17 cellular contexts compared by ENCODE assay signal in the genomic region with DNA sequence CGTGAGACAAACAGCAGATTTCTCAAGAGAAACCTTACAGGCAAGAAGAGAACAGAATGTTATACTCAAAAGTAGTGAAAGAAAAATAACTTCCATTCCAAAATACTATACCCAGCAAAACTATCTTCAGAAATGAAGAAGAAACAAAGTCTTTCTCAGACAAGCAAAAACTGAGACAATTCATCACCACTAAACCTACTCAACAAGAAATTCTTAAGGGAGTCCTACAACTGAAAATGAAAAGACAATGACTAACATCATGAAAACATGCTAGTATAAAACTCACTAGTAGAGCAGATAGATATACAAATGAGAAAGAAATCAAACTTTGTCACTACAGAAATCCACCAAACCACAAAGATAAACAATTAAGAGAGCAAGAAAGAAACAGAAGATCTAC.
"Had no signal": no experiment of that assay in that cellular context is flagged by ENCODE, and none has a peak within 500 bp of the region (broad histone marks: within the 10 kb centered on the region; RNA-seq: fewer than 3 reads in every experiment).

No MANE protein-coding gene starts in this region.

- H3K27ac ChIP-seq: coronary artery, foreskin keratinocyte, hepatocyte, right atrium auricular region had no signal

- ATAC-seq: foreskin keratinocyte; naive thymus-derived CD4-positive, alpha-beta T cell had no signal

- FAIRE-seq: endothelial cell of umbilical vein, urothelium cell line had no signal

- DNase-seq: effector CD4-positive, alpha-beta T cell; endodermal cell; erythroblast; foreskin keratinocyte; kidney glomerular epithelial cell; naive thymus-derived CD4-positive, alpha-beta T cell; posterior cingulate gyrus; small intestine; stimulated activated CD4-positive, alpha-beta T cell treated with anti-CD3 and anti-CD28 coated beads, Interleukin-12 subunit alpha, Interleukin-12 subunit beta, amount 100 ng/mL, for 4 hours; stimulated activated naive CD4-positive, alpha-beta T cell treated with Interleukin-2 at 50 U/mL for 16 hours had no signal

- H3K4me3 Mint-ChIP-seq: endodermal cell, neural crest cell, type B pancreatic cell had no signal

- H3K4me3 ChIP-seq: coronary artery, hepatocyte, right atrium auricular region had no signal

- H3K4me2 ChIP-seq: hepatocyte had no signal

- H3K27me3 ChIP-seq: foreskin keratinocyte, hepatocyte, right atrium auricular region had no signal

- H3K27me3 Mint-ChIP-seq: naive thymus-derived CD4-positive, alpha-beta T cell; type B pancreatic cell had no signal

- H2AFZ ChIP-seq: hepatocyte had no signal

- H3K27ac Mint-ChIP-seq: endodermal cell; naive thymus-derived CD4-positive, alpha-beta T cell; type B pancreatic cell had no signal

- H3K4me1 Mint-ChIP-seq: endodermal cell, neural crest cell had no signal

- H3K79me2 ChIP-seq: hepatocyte had no signal

- H3K4me1 ChIP-seq: foreskin keratinocyte, right atrium auricular region had no signal
